Comparison of ENCODE assay signal across 10 cellular contexts in the genomic region with DNA sequence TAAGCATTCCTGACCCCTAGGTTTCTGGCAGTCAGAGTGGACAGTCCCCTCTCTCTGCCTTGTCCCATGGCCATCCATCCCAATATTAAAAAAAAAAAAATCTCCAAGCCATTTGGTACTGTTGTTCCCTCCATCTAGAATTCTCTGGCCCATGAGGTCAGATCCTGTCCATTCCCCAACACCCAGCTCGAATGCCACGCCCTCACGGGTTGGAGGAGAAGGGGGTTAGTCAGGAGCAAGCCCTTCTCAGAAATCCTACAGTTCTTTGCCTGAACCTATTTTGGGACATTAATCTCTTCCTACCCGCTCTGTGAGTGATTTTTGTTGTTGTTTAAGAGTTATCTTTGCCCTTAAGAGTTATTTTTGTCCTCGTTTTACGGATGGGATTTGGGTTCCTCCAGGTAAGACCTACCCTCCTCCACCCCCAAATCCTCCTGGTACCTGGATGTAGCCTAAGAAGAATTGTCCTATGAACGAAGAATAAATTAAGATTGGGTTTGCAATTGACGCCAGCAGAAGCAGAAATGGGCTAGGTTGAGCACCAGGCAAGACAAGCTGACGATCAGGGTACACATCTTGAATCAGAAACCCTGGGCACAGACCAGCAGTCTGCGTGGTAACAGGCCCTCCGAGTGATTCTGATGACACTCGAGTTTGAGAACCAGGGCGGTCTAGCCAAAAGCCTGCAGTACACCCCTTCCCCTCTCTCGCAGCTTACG. TPM values are rescaled to one million over a fixed set of nuclear protein-coding genes. Genes with fewer than 3 reads are reported as not detected.
DNase-seq lines count a peak whose midpoint lies in the region; ATAC-seq, FAIRE-seq and TF ChIP-seq lines count a peak whose summit lies in the region.
"Had no signal": no experiment of that assay in that cellular context is flagged by ENCODE, and none has a peak within 500 bp of the region (broad histone marks: within the 10 kb centered on the region; RNA-seq: fewer than 3 reads in every experiment).

No MANE protein-coding gene starts in this region.

- no peak overlapping the region for H2AFZ ChIP-seq in SK-N-SH (ENCODE audit: low read depth)
- H2AFZ ChIP-seq in endothelial cell of umbilical vein (ENCODE audit: low read depth, low read length): peak overlapping the region; percentile 13

- 81% methylated on average over 15 of the region's 15 CpGs for WGBS in SK-N-SH (ENCODE audit: low lambda C conversion rate)

- DNase-seq in CD14-positive monocyte (ENCODE audit: low spot score) (no peak), SK-N-SH (no peak), endothelial cell of umbilical vein (ENCODE audit: low read depth, low spot score) (no peak), occipital lobe (lab: John Stamatoyannopoulos, UW) (peak; percentile 23), NCI-H2107 (lab: John Stamatoyannopoulos, UW) (no peak), RCC 7860 (ENCODE audit: low spot score) (no peak)
- no peak for DNase-seq in activated CD8-positive, alpha-beta memory T cell treated with anti-CD3 and anti-CD28 coated beads, Interleukin-2, amount 10 ng/mL, durations not matched to agents 7 days and 5 days
- DNase-seq: transverse colon had no signal

- no peak for TF ChIP-seq EP300 in SK-N-SH (IDR thresholded peaks at IDR 0.05; ENCODE audit: borderline replicate concordance in 1 of 2, low read depth in 1 of 2, low read length in 1 of 2)

- H3K79me2 ChIP-seq in SK-N-SH (ENCODE audit: insufficient read depth): no peaks in the 10 kb centered on the region
- H3K79me2 ChIP-seq in endothelial cell of umbilical vein (ENCODE audit: control insufficient read depth, insufficient read depth, low read length): no peaks in the 10 kb centered on the region

- intact Hi-C loops in CD14-positive monocyte (cut with micrococcal nuclease) (loop anchor here in 1 of 2 donors (10.0 kb wide), 1 partner anchor 414 kb away; a partner anchor contains a TSS), endothelial cell of umbilical vein (cut with micrococcal nuclease) (no loop called here)

- ATAC-seq in activated CD8-positive, alpha-beta memory T cell treated with anti-CD3 and anti-CD28 coated beads, Interleukin-2, amount 10 ng/mL, durations not matched to agents 7 days and 5 days: no peak
- ATAC-seq in HG02981 (IDR thresholded peaks at IDR 0.05; ENCODE audit: unreplicated experiment): no peak

- H3K36me3 Mint-ChIP-seq in CD14-positive monocyte: peaks cover 3 to 5% of the 10 kb centered on the region in 2 donors
- H3K36me3 Mint-ChIP-seq in activated CD8-positive, alpha-beta memory T cell treated with anti-CD3 and anti-CD28 coated beads, Interleukin-2, amount 10 ng/mL, durations not matched to agents 7 days and 5 days: no peaks in the 10 kb centered on the region

- H3K4me1 ChIP-seq in SK-N-SH (ENCODE audit: control insufficient read depth in 1 of 2, insufficient read depth in 2 of 2, low read depth in 1 of 2, low read length in 1 of 2) (peaks cover 0 to 12% of the 10 kb centered on the region in 2 experiments; a peak in 1 of 4 replicates), endothelial cell of umbilical vein (ENCODE audit: control insufficient read depth, extremely low read depth, insufficient read depth, low read length) (no peaks in the 10 kb centered on the region)

- peak overlapping the region; percentile 56 to 81 for H3K4me3 Mint-ChIP-seq in CD14-positive monocyte
- H3K4me3 Mint-ChIP-seq in activated CD8-positive, alpha-beta memory T cell treated with anti-CD3 and anti-CD28 coated beads, Interleukin-2, amount 10 ng/mL, durations not matched to agents 7 days and 5 days: no peak overlapping the region

- POLR2A ChIA-PET in SK-N-SH (lab: Yijun Ruan, JAX): no interaction called here
- POLR2A ChIA-PET in endothelial cell of umbilical vein (lab: Charles Lee): no interaction called here

- H4K20me1 ChIP-seq in SK-N-SH (ENCODE audit: insufficient read depth) (no peaks in the 10 kb centered on the region), endothelial cell of umbilical vein (replicated peaks; ENCODE audit: control insufficient read depth, extremely low read depth, insufficient read depth, low read length) (no peaks in the 10 kb centered on the region)

- dilution Hi-C loops in endothelial cell of umbilical vein (cut with MboI; ENCODE audit: extremely low pct_ligation_motif_present, low sequenced_read_pairs): no loop called here

- FAIRE-seq in endothelial cell of umbilical vein (lab: Jason Lieb, UNC) (no peak), RCC 7860 (lab: Jason Lieb, UNC) (no peak)

- H3K4me3 ChIP-seq in SK-N-SH (ENCODE audit: low read depth in 2 of 2, low read length in 1 of 2) (peak overlapping the region in 1 of 2 experiments; percentile 55; a peak in 1 of 4 replicates), endothelial cell of umbilical vein (replicated peaks in 1 of 3; ENCODE audit: insufficient read depth in 1 of 3, low read depth in 1 of 3, low read length in 3 of 3) (no peak overlapping the region)

- no TSS peak for BruUV-seq in endothelial cell of umbilical vein (replicated peaks; lab: Mats Ljungman, UMichigan)

- CTCF ChIA-PET in SK-N-SH (lab: Yijun Ruan, JAX): interaction anchor here (1.2 to 2.2 kb wide), 2 partner anchors 8 to 631 kb away, joined by 3 to 9 read pairs; no protein-coding TSS in a partner anchor
- CTCF ChIA-PET in endothelial cell of umbilical vein (lab: Charles Lee): interaction anchor here (0.9 kb wide), 1 partner anchor 9 kb away, joined by 5 read pairs; no protein-coding TSS in a partner anchor
- CTCF ChIA-PET in activated CD8-positive, alpha-beta memory T cell treated with anti-CD3 and anti-CD28 coated beads, Interleukin-2, amount 10 ng/mL, durations not matched to agents 7 days and 5 days (lab: Charles Lee): interaction anchor here (0.9 kb wide), 1 partner anchor 9 kb away, joined by 3 read pairs; no protein-coding TSS in a partner anchor

- TF ChIP-seq POLR2A in endothelial cell of umbilical vein (IDR thresholded peaks at IDR 0.05; ENCODE audit: low read depth, low read length): no peak

- no peak overlapping the region for H3K27ac ChIP-seq in SK-N-SH (ENCODE audit: low read depth in 2 of 2, low read length in 1 of 2)
- H3K27ac ChIP-seq in endothelial cell of umbilical vein (ENCODE audit: insufficient read depth, low read depth, low read length): no peak overlapping the region
- H3K27ac ChIP-seq: transverse colon had no signal

- H3K36me3 ChIP-seq in SK-N-SH (replicated peaks in 1 of 2; ENCODE audit: control insufficient read depth in 1 of 2, insufficient read depth in 2 of 2, low read length in 1 of 2) (no peaks in the 10 kb centered on the region), endothelial cell of umbilical vein (ENCODE audit: control insufficient read depth in 2 of 2, extremely low read depth in 1 of 2, insufficient read depth in 2 of 2, low read length in 2 of 2) (no peaks in the 10 kb centered on the region)
- H3K36me3 ChIP-seq: transverse colon had no signal

- TF ChIP-seq RAD21 in SK-N-SH (IDR thresholded peaks at IDR 0.05; ENCODE audit: low read length): no peak

- peaks cover 0 to 9% (median 4%) of the 10 kb centered on the region in 7 donors for H3K9me3 Mint-ChIP-seq in CD14-positive monocyte
- no peaks in the 10 kb centered on the region for H3K9me3 Mint-ChIP-seq in activated CD8-positive, alpha-beta memory T cell treated with anti-CD3 and anti-CD28 coated beads, Interleukin-2, amount 10 ng/mL, durations not matched to agents 7 days and 5 days (ENCODE audit: low read depth)

- H3K27ac Mint-ChIP-seq in CD14-positive monocyte: no peak overlapping the region
- H3K27ac Mint-ChIP-seq in activated CD8-positive, alpha-beta memory T cell treated with anti-CD3 and anti-CD28 coated beads, Interleukin-2, amount 10 ng/mL, durations not matched to agents 7 days and 5 days: no peak overlapping the region

- H3K27me3 Mint-ChIP-seq in CD14-positive monocyte (ENCODE audit: low read depth in 3 of 3): peaks cover 28 to 41% (median 38%) of the 10 kb centered on the region in 3 donors
- H3K27me3 Mint-ChIP-seq in activated CD8-positive, alpha-beta memory T cell treated with anti-CD3 and anti-CD28 coated beads, Interleukin-2, amount 10 ng/mL, durations not matched to agents 7 days and 5 days: peaks cover 80% of the 10 kb centered on the region

- H3F3A ChIP-seq in SK-N-SH (replicated peaks; ENCODE audit: insufficient read depth): no peaks in the 10 kb centered on the region

- peaks cover 26% of the 10 kb centered on the region for H3K4me1 Mint-ChIP-seq in CD14-positive monocyte
- no peaks in the 10 kb centered on the region for H3K4me1 Mint-ChIP-seq in activated CD8-positive, alpha-beta memory T cell treated with anti-CD3 and anti-CD28 coated beads, Interleukin-2, amount 10 ng/mL, durations not matched to agents 7 days and 5 days

- peaks cover 14% of the 10 kb centered on the region for H3K27me3 ChIP-seq in SK-N-SH (ENCODE audit: insufficient read depth)
- H3K27me3 ChIP-seq in endothelial cell of umbilical vein (ENCODE audit: control insufficient read depth in 2 of 2, insufficient read depth in 2 of 2, low read length in 2 of 2): peaks cover 31% of the 10 kb centered on the region in 2 experiments

- TF ChIP-seq CTCF in CD14-positive monocyte (IDR thresholded peaks at IDR 0.05): no peak
- no peak for TF ChIP-seq CTCF in SK-N-SH (IDR thresholded peaks at IDR 0.05)
- no peak for TF ChIP-seq CTCF in endothelial cell of umbilical vein (IDR thresholded peaks at IDR 0.05; ENCODE audit: extremely low read depth in 1 of 2, insufficient read depth in 1 of 2, low read depth in 1 of 2, low read length in 2 of 2)

- no peaks in the 10 kb centered on the region for H3K9me2 ChIP-seq in SK-N-SH

- no peak overlapping the region for H3K9ac ChIP-seq in SK-N-SH
- H3K9ac ChIP-seq in endothelial cell of umbilical vein (replicated peaks; ENCODE audit: extremely low read depth, insufficient read depth, low read length): no peak overlapping the region

- H3K4me2 ChIP-seq in SK-N-SH (peak overlapping the region; percentile 79; the same call in 1 of the 2 replicates), endothelial cell of umbilical vein (ENCODE audit: insufficient read depth, low read length) (no peak overlapping the region)

- no peaks in the 10 kb centered on the region for H3K9me1 ChIP-seq in endothelial cell of umbilical vein (replicated peaks; ENCODE audit: control insufficient read depth, extremely low read depth, insufficient read depth, low read length)

- H3K9me3 ChIP-seq in SK-N-SH: no peaks in the 10 kb centered on the region
- H3K9me3 ChIP-seq in endothelial cell of umbilical vein (replicated peaks; ENCODE audit: control insufficient read depth, insufficient read depth, low read length): no peaks in the 10 kb centered on the region
- H3K9me3 ChIP-seq: transverse colon had no signal

RNA-seq across cellular contexts. Expression of a gene that starts 1.0 kb away (rescaled TPM):
- under 1 TPM; 0.36 to 0.91 TPM for polyA plus RNA-seq in CD14-positive monocyte
- polyA plus RNA-seq in SK-N-SH (2012; rRNA removed): 0.06 and 0.10 TPM in 2 replicates
- polyA plus RNA-seq in SK-N-SH (2012; cell fraction: cytosol; rRNA removed): 0.12 and 0.18 TPM in 2 replicates
- polyA plus RNA-seq in SK-N-SH (2012; cell fraction: nucleus; rRNA removed): 0.09 and 0.32 TPM in 2 replicates
- not detected in 2 replicates for total RNA-seq in endothelial cell of umbilical vein
- polyA plus RNA-seq in endothelial cell of umbilical vein: not detected in 2 replicates
- not detected in 2 replicates for polyA plus RNA-seq in endothelial cell of umbilical vein (2011; cell fraction: cytosol; rRNA removed)
- polyA plus RNA-seq in endothelial cell of umbilical vein (2011; cell fraction: nucleus; rRNA removed): not detected in 2 replicates
- not detected in 2 replicates for polyA plus RNA-seq in endothelial cell of umbilical vein (2012)
- not detected in 2 replicates for polyA minus RNA-seq in endothelial cell of umbilical vein
- polyA minus RNA-seq in endothelial cell of umbilical vein (2011; cell fraction: cytosol; rRNA and poly(A)+ RNA removed): not detected
- polyA minus RNA-seq in endothelial cell of umbilical vein (2011; cell fraction: nucleus; rRNA and poly(A)+ RNA removed): not detected in 2 replicates
- total RNA-seq in occipital lobe: 26.7 TPM
- not detected for total RNA-seq in activated CD8-positive, alpha-beta memory T cell treated with anti-CD3 and anti-CD28 coated beads, Interleukin-2, amount 10 ng/mL, durations not matched to agents 7 days and 5 days
- total RNA-seq: NCI-H460 had no signal

RNA-seq across cellular contexts. Expression of a gene that starts 30.0 kb away (rescaled TPM):
- polyA plus RNA-seq in CD14-positive monocyte (not detected), SK-N-SH (2012; rRNA removed) (not detected in 2 replicates), endothelial cell of umbilical vein (0.04 TPM in 1 of 2 replicates, not detected in the other)
- polyA plus RNA-seq in SK-N-SH (2012; cell fraction: cytosol; rRNA removed): not detected in 2 replicates
- not detected in 2 replicates for polyA plus RNA-seq in SK-N-SH (2012; cell fraction: nucleus; rRNA removed)
- total RNA-seq in endothelial cell of umbilical vein (not detected in 2 replicates), occipital lobe (1.1 TPM)
- polyA plus RNA-seq in endothelial cell of umbilical vein (2011; cell fraction: cytosol; rRNA removed): not detected in 2 replicates
- not detected in 2 replicates for polyA plus RNA-seq in endothelial cell of umbilical vein (2011; cell fraction: nucleus; rRNA removed)
- not detected in 2 replicates for polyA plus RNA-seq in endothelial cell of umbilical vein (2012)
- polyA minus RNA-seq in endothelial cell of umbilical vein: not detected in 2 replicates
- not detected for polyA minus RNA-seq in endothelial cell of umbilical vein (2011; cell fraction: cytosol; rRNA and poly(A)+ RNA removed)
- not detected in 2 replicates for polyA minus RNA-seq in endothelial cell of umbilical vein (2011; cell fraction: nucleus; rRNA and poly(A)+ RNA removed)
- not detected for total RNA-seq in activated CD8-positive, alpha-beta memory T cell treated with anti-CD3 and anti-CD28 coated beads, Interleukin-2, amount 10 ng/mL, durations not matched to agents 7 days and 5 days
- total RNA-seq: NCI-H460 had no signal

Comparison
In these comparisons a context has a peak if more than half of its experiments do, and no peak if none do; other contexts are left out.
1. RNA of a gene that starts 1.0 kb away (total RNA-seq): 26.7 TPM in occipital lobe (single experiment); not detected in endothelial cell of umbilical vein and not detected in activated CD8-positive, alpha-beta memory T cell treated with anti-CD3 and anti-CD28 coated beads, Interleukin-2, amount 10 ng/mL, durations not matched to agents 7 days and 5 days; every median in the first group is over 10 times any median in the second.